ENCODE assay signal across 14 cellular contexts in the genomic region with DNA sequence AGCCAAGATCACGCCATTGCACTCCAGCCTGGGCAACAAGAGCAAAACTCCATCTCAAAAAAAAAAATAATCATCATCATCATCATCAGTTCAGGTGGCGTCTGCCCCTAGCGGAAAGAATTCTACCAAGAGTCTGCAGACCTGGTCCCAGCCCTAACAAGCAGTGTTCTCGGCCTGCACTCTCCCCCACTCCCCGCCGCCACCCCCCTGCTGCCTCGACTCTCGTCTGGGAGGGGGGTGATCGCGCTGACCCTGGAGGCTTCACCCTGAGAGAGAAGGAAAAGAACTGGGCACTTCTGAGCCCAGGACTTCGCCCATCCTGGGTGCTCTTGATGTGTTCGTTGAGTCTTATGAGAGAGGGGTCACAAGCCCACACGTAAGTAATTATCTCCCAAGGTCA.
DNase-seq lines count a peak whose midpoint lies in the region; TF ChIP-seq lines count a peak whose summit lies in the region.
"Had no signal": no experiment of that assay in that cellular context is flagged by ENCODE, and none has a peak within 500 bp of the region (broad histone marks: within the 10 kb centered on the region; RNA-seq: fewer than 3 reads in every experiment).

No MANE protein-coding gene starts in this region.

- no peak overlapping the region for H3K4ac ChIP-seq in H9 (ENCODE audit: low read depth, low read length)

- H3K79me1 ChIP-seq in H9 (ENCODE audit: insufficient read depth, low read depth, low read length, poor library complexity, severe bottlenecking) = no peaks in the 10 kb centered on the region

- no peak overlapping the region for H3K9ac ChIP-seq in BLaER1
- no peak overlapping the region for H3K9ac ChIP-seq in BLaER1 treated with 17β-estradiol and CSF1 and Interleukin-3, amounts not matched to agents 10 nM and 100 nM
- no peak overlapping the region for H3K9ac ChIP-seq in H9 (ENCODE audit: extremely low read depth, insufficient read length, low read length)
- H3K9ac ChIP-seq in endodermal cell (ENCODE audit: extremely low read depth, low read length, poor library complexity, severe bottlenecking) = no peak overlapping the region
- H3K9ac ChIP-seq: GM23248 had no signal

- H2AK5ac ChIP-seq in H9 (ENCODE audit: insufficient read length, low read length) = no peak overlapping the region

- H3K27ac ChIP-seq in BLaER1 = no peak overlapping the region
- H3K27ac ChIP-seq in BLaER1 treated with 17β-estradiol and CSF1 and Interleukin-3, amounts not matched to agents 10 nM and 100 nM = no peak overlapping the region
- no peak overlapping the region for H3K27ac ChIP-seq in H9 (ENCODE audit: insufficient read length, low read depth, low read length)
- H3K27ac ChIP-seq in endodermal cell (ENCODE audit: low read depth, low read length) = no peak overlapping the region
- no peak overlapping the region for H3K27ac ChIP-seq in right atrium auricular region
- H3K27ac ChIP-seq: GM23248 had no signal

- H3K9me3 Mint-ChIP-seq in H9 (no peaks in the 10 kb centered on the region), endodermal cell (no peaks in the 10 kb centered on the region)
- H3K9me3 Mint-ChIP-seq: CD14-positive monocyte; CD4-positive, alpha-beta T cell; CD8-positive, alpha-beta memory T cell had no signal

- no peaks in the 10 kb centered on the region for H3K27me3 Mint-ChIP-seq in H9 (ENCODE audit: low read depth)
- H3K27me3 Mint-ChIP-seq in endodermal cell (ENCODE audit: insufficient read depth) = no peaks in the 10 kb centered on the region
- H3K27me3 Mint-ChIP-seq: CD4-positive, alpha-beta T cell; CD8-positive, alpha-beta memory T cell had no signal

- H3K23ac ChIP-seq in H9 (ENCODE audit: insufficient read length, low read depth, low read length) = no peak overlapping the region

- H3K4me1 Mint-ChIP-seq in H9 = peaks cover 20 to 32% of the 10 kb centered on the region in 2 experiments
- peaks cover 1% of the 10 kb centered on the region for H3K4me1 Mint-ChIP-seq in endodermal cell
- H3K4me1 Mint-ChIP-seq: CD8-positive, alpha-beta memory T cell had no signal

- no CpG with 5 or more reads among the region's 13 CpGs for WGBS in H9 (ENCODE audit: extremely low coverage, insufficient read length, low lambda C conversion rate)
- WGBS in endodermal cell (ENCODE audit: insufficient coverage in 1 of 2, insufficient read length in 1 of 2), 2 experiments = 92 to 96% methylated on average over 11 to 13 of the region's 13 CpGs

- H3K27ac Mint-ChIP-seq in H9 = 0 out of 7 replicates have a peak overlapping the region, but pooled peaks of 1 of the 3 experiments have one; percentile 51
- H3K27ac Mint-ChIP-seq in endodermal cell = peak overlapping the region; percentile 33
- H3K27ac Mint-ChIP-seq: CD14-positive monocyte; CD4-positive, alpha-beta T cell; CD8-positive, alpha-beta memory T cell had no signal

- no peak for DNase-seq in H9
- no peak for DNase-seq in endodermal cell
- no peak for DNase-seq in activated naive CD4-positive, alpha-beta T cell (lab: John Stamatoyannopoulos, UW)
- no peak for DNase-seq in HuH-7.5 (ENCODE audit: low spot score)
- no peak for DNase-seq in GF-D8 (lab: John Stamatoyannopoulos, UW)
- no peak for DNase-seq in right atrium auricular region (ENCODE audit: low spot score)
- DNase-seq: CD4-positive, alpha-beta T cell; CD8-positive, alpha-beta memory T cell; DMS 273 treated with DMSO at 0.1 percent for 48 hours; DMS79; GM23248 had no signal

- no peak overlapping the region for H4K91ac ChIP-seq in H9 (ENCODE audit: insufficient read length, low read depth, low read length)

- no peaks in the 10 kb centered on the region for H3K79me2 ChIP-seq in H9 (ENCODE audit: insufficient read depth, low read length)

- no peak overlapping the region for H3K56ac ChIP-seq in H9 (ENCODE audit: insufficient read length, low read depth, low read length)

- H3K36me3 Mint-ChIP-seq in H9 (ENCODE audit: insufficient read depth in 1 of 3, low read depth in 3 of 3) = no peaks in the 10 kb centered on the region
- no peaks in the 10 kb centered on the region for H3K36me3 Mint-ChIP-seq in endodermal cell (ENCODE audit: low read depth)
- H3K36me3 Mint-ChIP-seq: CD14-positive monocyte; CD8-positive, alpha-beta memory T cell had no signal

- H2BK20ac ChIP-seq in H9 (ENCODE audit: low read depth, low read length, poor library complexity, severe bottlenecking) = no peak overlapping the region

- peaks cover 55% of the 10 kb centered on the region for H4K20me1 ChIP-seq in BLaER1
- peaks cover 0 to 66% (median 18%) of the 10 kb centered on the region in 11 experiments; a peak in 13 of 22 replicates for H4K20me1 ChIP-seq in BLaER1 treated with 17β-estradiol and CSF1 and Interleukin-3, amounts not matched to agents 10 nM and 100 nM
- no peaks in the 10 kb centered on the region for H4K20me1 ChIP-seq in H9 (ENCODE audit: control insufficient read depth, insufficient read depth, insufficient read length)

- no peak overlapping the region for H3K14ac ChIP-seq in H9 (ENCODE audit: insufficient read depth, low read length)

- H3K36me3 ChIP-seq in BLaER1 = no peaks in the 10 kb centered on the region
- no peaks in the 10 kb centered on the region for H3K36me3 ChIP-seq in BLaER1 treated with 17β-estradiol and CSF1 and Interleukin-3, amounts not matched to agents 10 nM and 100 nM
- no peaks in the 10 kb centered on the region for H3K36me3 ChIP-seq in endodermal cell (ENCODE audit: control insufficient read depth, insufficient read depth, low read length)
- no peaks in the 10 kb centered on the region for H3K36me3 ChIP-seq in right atrium auricular region

- H3K9me3 ChIP-seq in BLaER1 (no peaks in the 10 kb centered on the region), H9 (ENCODE audit: control insufficient read depth, low read depth, low read length) (no peaks in the 10 kb centered on the region), endodermal cell (ENCODE audit: control insufficient read depth, low read length) (no peaks in the 10 kb centered on the region), right atrium auricular region (no peaks in the 10 kb centered on the region)
- H3K9me3 ChIP-seq in BLaER1 treated with 17β-estradiol and CSF1 and Interleukin-3, amounts not matched to agents 10 nM and 100 nM (replicated peaks in 1 of 11) = no peaks in the 10 kb centered on the region

- no peak overlapping the region for H3T11ph ChIP-seq in H9 (ENCODE audit: low read length)

- no peaks in the 10 kb centered on the region for H3K23me2 ChIP-seq in H9 (ENCODE audit: insufficient read length, low read depth, low read length, poor library complexity, severe bottlenecking)

- no peak overlapping the region for H2BK12ac ChIP-seq in H9 (ENCODE audit: insufficient read length, low read depth, low read length)

- H4K5ac ChIP-seq in H9 (ENCODE audit: insufficient read length, low read depth, low read length) = no peak overlapping the region

- no peak overlapping the region for H4K8ac ChIP-seq in H9 (replicated peaks; ENCODE audit: insufficient read length, low read depth, low read length)

- H3K18ac ChIP-seq in H9 (ENCODE audit: insufficient read length, low read depth, low read length) = no peak overlapping the region

- H3K4me1 ChIP-seq in BLaER1 = peaks cover 57% of the 10 kb centered on the region
- H3K4me1 ChIP-seq in BLaER1 treated with 17β-estradiol and CSF1 and Interleukin-3, amounts not matched to agents 10 nM and 100 nM = peaks cover 22 to 57% (median 51%) of the 10 kb centered on the region in 10 experiments
- no peaks in the 10 kb centered on the region for H3K4me1 ChIP-seq in H9 (ENCODE audit: insufficient read depth, low read length)
- no peaks in the 10 kb centered on the region for H3K4me1 ChIP-seq in endodermal cell (ENCODE audit: control insufficient read depth, insufficient read depth, low read length)
- H3K4me1 ChIP-seq in right atrium auricular region = no peaks in the 10 kb centered on the region

- H3K4me3 Mint-ChIP-seq in H9 (no peak overlapping the region), endodermal cell (no peak overlapping the region)
- H3K4me3 Mint-ChIP-seq: CD14-positive monocyte; CD4-positive, alpha-beta T cell; CD8-positive, alpha-beta memory T cell had no signal

- no peak overlapping the region for H3K4me3 ChIP-seq in BLaER1
- H3K4me3 ChIP-seq in BLaER1 treated with 17β-estradiol and CSF1 and Interleukin-3, amounts not matched to agents 10 nM and 100 nM = no peak overlapping the region
- no peak overlapping the region for H3K4me3 ChIP-seq in endodermal cell (ENCODE audit: low read length)
- H3K4me3 ChIP-seq in right atrium auricular region = no peak overlapping the region
- H3K4me3 ChIP-seq: GM23248 had no signal

- no peak overlapping the region for H2BK15ac ChIP-seq in H9 (ENCODE audit: low read depth, low read length)

- no peak overlapping the region for H2AFZ ChIP-seq in H9 (ENCODE audit: low read length)
- H2AFZ ChIP-seq: GM23248 had no signal

- H2BK5ac ChIP-seq in H9 (ENCODE audit: insufficient read length, low read length) = no peak overlapping the region

- H3K27me3 ChIP-seq in BLaER1 = no peaks in the 10 kb centered on the region
- peaks cover 0 to 5% (median 0%) of the 10 kb centered on the region in 11 experiments; a peak in 1 of 22 replicates for H3K27me3 ChIP-seq in BLaER1 treated with 17β-estradiol and CSF1 and Interleukin-3, amounts not matched to agents 10 nM and 100 nM
- no peaks in the 10 kb centered on the region for H3K27me3 ChIP-seq in H9 (ENCODE audit: insufficient read depth, low read length)
- H3K27me3 ChIP-seq in endodermal cell (ENCODE audit: control insufficient read depth, insufficient read depth, low read length, poor library complexity, severe bottlenecking) = no peaks in the 10 kb centered on the region
- no peaks in the 10 kb centered on the region for H3K27me3 ChIP-seq in right atrium auricular region

- H3K4me2 ChIP-seq in BLaER1 (peak overlapping the region; percentile 60), H9 (ENCODE audit: insufficient read depth, insufficient read length, low read length) (no peak overlapping the region)
- H3K4me2 ChIP-seq in BLaER1 treated with 17β-estradiol and CSF1 and Interleukin-3, amounts not matched to agents 10 nM and 100 nM = peak overlapping the region in 6 of 11 experiments; percentile 38 to 62 (median 57); a peak in 5 of 22 replicates

- no peak overlapping the region for H2BK120ac ChIP-seq in H9 (ENCODE audit: low read depth, low read length, poor library complexity, severe bottlenecking)

- TF ChIP-seq CTCF in H9 (conservative IDR thresholded peaks at IDR 0.05) (peak; percentile 28; the same call in 2 of the 3 replicates), endodermal cell (conservative IDR thresholded peaks at IDR 0.05) (peak; percentile 13), right atrium auricular region (IDR thresholded peaks at IDR 0.05) (no peak)

Comparison
In these comparisons a context has a peak if more than half of its experiments do, and no peak if none do; other contexts are left out.
1. CTCF ChIP-seq: peak in H9 (single experiment) and endodermal cell (single experiment); none in right atrium auricular region (0 of 2).